Comparison of ENCODE assay signal across 9 cellular contexts in genomic region chr22:30821863-30822215, GRCh38.
DNase-seq lines count a peak whose midpoint lies in the region; ATAC-seq and TF ChIP-seq lines count a peak whose summit lies in the region.
"Had no signal": no experiment of that assay in that cellular context is flagged by ENCODE, and none has a peak within 500 bp of the region (broad histone marks: within the 10 kb centered on the region; RNA-seq: fewer than 3 reads in every experiment).

No MANE protein-coding gene starts in this region.

- no peak for TF ChIP-seq CTCF in astrocyte of the cerebellum (IDR thresholded peaks at IDR 0.05; ENCODE audit: low read depth, low read length, missing control alignments)
- no peak for TF ChIP-seq CTCF in smooth muscle cell (IDR thresholded peaks at IDR 0.05; ENCODE audit: borderline replicate concordance, insufficient read depth, poor library complexity, severe bottlenecking)

- peaks cover 2% of the 10 kb centered on the region; the same call in 1 of the 2 replicates for H3K4me1 ChIP-seq in iPS-20b (ENCODE audit: insufficient read depth, low read length)
- H3K4me1 ChIP-seq in smooth muscle cell (ENCODE audit: low read depth) = peaks cover 8% of the 10 kb centered on the region

- H3K27me3 ChIP-seq in iPS-20b (ENCODE audit: insufficient read depth, low read length) (peaks cover 54% of the 10 kb centered on the region), smooth muscle cell (ENCODE audit: low read depth) (peaks cover 77% of the 10 kb centered on the region)

- H3K36me3 ChIP-seq in iPS-20b (ENCODE audit: insufficient read depth, low read depth, low read length) (no peaks in the 10 kb centered on the region), smooth muscle cell (ENCODE audit: low read depth) (no peaks in the 10 kb centered on the region)

- ATAC-seq in HG03565 (IDR thresholded peaks at IDR 0.05; ENCODE audit: unreplicated experiment) = no peak

- no peak overlapping the region for H3K27ac ChIP-seq in iPS-20b (ENCODE audit: low read length)
- H3K27ac ChIP-seq in smooth muscle cell (ENCODE audit: low read depth) = no peak overlapping the region

- WGBS in smooth muscle cell (ENCODE audit: low lambda C conversion rate) = 53% methylated on average over 8 of the region's 8 CpGs

- H3K4me3 ChIP-seq in astrocyte of the cerebellum (ENCODE audit: low read depth, low read length) (peak overlapping the region; percentile 38), iPS-20b (ENCODE audit: low read length) (peak overlapping the region; percentile 68; the same call in 1 of the 2 replicates), smooth muscle cell (peak overlapping the region; percentile 49)

- peaks cover 53% of the 10 kb centered on the region for H3K27me3 Mint-ChIP-seq in activated T-cell treated with anti-CD3 and anti-CD28 coated beads, Interleukin-2, amount 50 U/mL, for 24 hours

- H3K9ac ChIP-seq in iPS-20b (ENCODE audit: low read depth, low read length) (no peak overlapping the region), smooth muscle cell (ENCODE audit: low read depth) (no peak overlapping the region)

- peak overlapping the region; percentile 39 for H3K4me3 Mint-ChIP-seq in activated T-cell treated with anti-CD3 and anti-CD28 coated beads, Interleukin-2, amount 50 U/mL, for 24 hours

- no peak for DNase-seq in activated T-cell treated with anti-CD3 and anti-CD28 coated beads, Interleukin-2, amount 50 U/mL, for 24 hours
- DNase-seq in activated T-cell treated with anti-CD3 and anti-CD28 coated beads for 4 hours (no peak), astrocyte of the cerebellum (ENCODE audit: low read depth) (no peak), smooth muscle cell (lab: John Stamatoyannopoulos, UW; ENCODE audit: unreplicated experiment) (no peak), NCI-H774 (lab: John Stamatoyannopoulos, UW) (no peak), NOMO-1 treated with dmso at 0.1 percent for 144 hours (lab: John Stamatoyannopoulos, UW; ENCODE audit: unreplicated experiment) (no peak)

- peaks cover 11% of the 10 kb centered on the region for H3K4me1 Mint-ChIP-seq in activated T-cell treated with anti-CD3 and anti-CD28 coated beads, Interleukin-2, amount 50 U/mL, for 24 hours (ENCODE audit: low read depth)

- no peaks in the 10 kb centered on the region for H4K20me1 ChIP-seq in smooth muscle cell (ENCODE audit: low read depth)

- H3K9me3 ChIP-seq in iPS-20b (ENCODE audit: insufficient read depth, low read depth, low read length) (no peaks in the 10 kb centered on the region), smooth muscle cell (replicated peaks; ENCODE audit: low read depth) (no peaks in the 10 kb centered on the region)

- in situ Hi-C loops in astrocyte of the cerebellum (cut with HindIII; ENCODE audit: low sequenced_read_pairs) = no loop called here

- no peaks in the 10 kb centered on the region for H3F3A ChIP-seq in smooth muscle cell (ENCODE audit: low read depth)

- H2AFZ ChIP-seq in smooth muscle cell (ENCODE audit: low read depth) = no peak overlapping the region

- H3K9me3 Mint-ChIP-seq in activated T-cell treated with anti-CD3 and anti-CD28 coated beads, Interleukin-2, amount 50 U/mL, for 24 hours = no peaks in the 10 kb centered on the region

- no peaks in the 10 kb centered on the region for H3K79me2 ChIP-seq in smooth muscle cell (ENCODE audit: low read depth)

- no peaks in the 10 kb centered on the region for H3K36me3 Mint-ChIP-seq in activated T-cell treated with anti-CD3 and anti-CD28 coated beads, Interleukin-2, amount 50 U/mL, for 24 hours (ENCODE audit: low read depth)
- H3K36me3 Mint-ChIP-seq: IgD-negative memory B cell had no signal

- H3K27ac Mint-ChIP-seq in activated T-cell treated with anti-CD3 and anti-CD28 coated beads, Interleukin-2, amount 50 U/mL, for 24 hours = no peak overlapping the region
- H3K27ac Mint-ChIP-seq: IgD-negative memory B cell had no signal

- peak overlapping the region; percentile 81 for H3K4me2 ChIP-seq in smooth muscle cell
